11 cellular contexts compared by ENCODE assay signal in genomic region chr5:135886136-135886535, GRCh38. TPM values are rescaled to one million over a fixed set of nuclear protein-coding genes. Genes with fewer than 3 reads are reported as not detected.
"Had no signal": no experiment of that assay in that cellular context is flagged by ENCODE, and none has a peak within 500 bp of the region (broad histone marks: within the 10 kb centered on the region; RNA-seq: fewer than 3 reads in every experiment).

No MANE protein-coding gene starts in this region.

- DNase-seq: GOT3, H9, HCEC 1CT, HFFc6, IMR-90, KG1 had no signal

- H3K4me3 Mint-ChIP-seq: H9, HFFc6 had no signal

- H3K27ac Mint-ChIP-seq: H9, HFFc6 had no signal

- H3K4me3 ChIP-seq: K562 had no signal

- H3K9me3 Mint-ChIP-seq: H9, HFFc6 had no signal

- H3K27ac ChIP-seq: HL-60 had no signal

RNA-seq across cellular contexts. Expression of gene IL9, which starts 9.5 kb away (rescaled TPM):
- total RNA-seq: H4, H9, HepG2, HFFc6, HT1080, IMR-90, K562 had no signal
- polyA plus RNA-seq: HepG2, IMR-90, K562 had no signal

RNA-seq across cellular contexts. Expression of gene SLC25A48, which starts 51.7 kb away (rescaled TPM):
- total RNA-seq: H4, HFFc6, IMR-90 had no signal
- polyA plus RNA-seq: IMR-90 had no signal
